Comparison of ENCODE assay signal across 1 cellular context in the genomic region with DNA sequence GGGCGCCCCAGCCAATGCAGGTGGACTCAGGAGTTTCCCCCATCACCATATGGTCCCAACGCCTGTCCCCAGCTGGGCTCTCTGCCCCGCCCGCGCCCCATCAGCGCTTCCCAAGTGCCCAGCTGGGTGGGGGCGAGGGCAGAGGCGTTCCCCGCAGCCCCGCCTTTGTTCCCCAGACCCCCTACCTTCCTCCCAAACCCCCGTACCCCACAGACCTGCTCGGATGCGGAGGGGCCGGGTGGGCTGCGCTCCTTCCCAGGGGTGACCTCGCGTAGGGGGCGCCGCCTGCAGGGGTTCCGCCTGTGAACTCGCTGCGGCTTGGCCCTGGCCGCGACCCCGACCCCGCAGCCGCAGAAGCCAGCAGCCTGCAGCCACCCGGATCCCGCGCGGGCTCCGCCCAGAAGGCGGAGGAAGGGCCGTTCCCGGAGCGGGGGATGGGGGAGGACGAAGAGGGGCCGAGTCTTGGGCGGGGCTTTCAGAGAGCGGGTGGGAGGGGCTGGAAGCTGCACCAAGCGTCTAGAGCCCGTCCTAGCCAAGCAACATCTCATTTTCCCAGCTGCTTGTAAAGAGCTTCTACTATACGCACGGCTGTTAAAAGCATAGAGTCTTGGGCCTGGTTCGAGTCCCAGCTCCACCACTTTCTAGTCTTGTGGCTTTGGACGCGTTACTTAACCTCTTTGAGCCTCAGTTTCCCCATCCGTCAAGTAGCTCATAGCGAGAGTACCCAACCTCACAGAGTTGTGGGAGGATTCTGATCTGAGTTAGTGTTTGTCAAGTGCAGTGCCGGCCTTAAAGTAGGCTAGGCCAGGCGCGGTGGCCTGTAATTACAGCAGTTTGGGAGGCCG.
TF ChIP-seq lines count a peak whose summit lies in the region.

A gene with protein sequence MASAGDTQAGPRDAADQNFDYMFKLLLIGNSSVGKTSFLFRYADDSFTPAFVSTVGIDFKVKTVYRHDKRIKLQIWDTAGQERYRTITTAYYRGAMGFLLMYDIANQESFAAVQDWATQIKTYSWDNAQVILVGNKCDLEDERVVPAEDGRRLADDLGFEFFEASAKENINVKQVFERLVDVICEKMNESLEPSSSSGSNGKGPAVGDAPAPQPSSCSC (minus strand): TSS at position 404 of the 845 bp plus-strand sequence. CDS start 2,258 bp downstream, outside the sequence.

TF ChIP-seq in HepG2, 621 proteins besides CTCF, POLR2A, EP300 and RAD21 (continued from another document and continues in another):
- TF ChIP-seq, protein P1, sequence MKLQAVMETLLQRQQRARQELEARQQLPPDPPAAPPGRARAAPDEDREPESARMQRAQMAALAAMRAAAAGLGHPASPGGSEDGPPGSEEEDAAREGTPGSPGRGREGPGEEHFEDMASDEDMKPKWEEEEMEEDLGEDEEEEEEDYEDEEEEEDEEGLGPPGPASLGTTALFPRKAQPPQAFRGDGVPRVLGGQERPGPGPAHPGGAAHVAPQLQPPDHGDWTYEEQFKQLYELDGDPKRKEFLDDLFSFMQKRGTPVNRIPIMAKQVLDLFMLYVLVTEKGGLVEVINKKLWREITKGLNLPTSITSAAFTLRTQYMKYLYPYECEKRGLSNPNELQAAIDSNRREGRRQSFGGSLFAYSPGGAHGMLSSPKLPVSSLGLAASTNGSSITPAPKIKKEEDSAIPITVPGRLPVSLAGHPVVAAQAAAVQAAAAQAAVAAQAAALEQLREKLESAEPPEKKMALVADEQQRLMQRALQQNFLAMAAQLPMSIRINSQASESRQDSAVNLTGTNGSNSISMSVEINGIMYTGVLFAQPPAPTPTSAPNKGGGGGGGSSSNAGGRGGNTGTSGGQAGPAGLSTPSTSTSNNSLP (IDR thresholded peaks at IDR 0.05; ENCODE audit: low read depth, low read length): no peak
- no peak for TF ChIP-seq ADNP (CRISPR knock-in tag; IDR thresholded peaks at IDR 0.05)
- TF ChIP-seq CREB3 (CRISPR knock-in tag; IDR thresholded peaks at IDR 0.05): no peak
- TF ChIP-seq HDAC2 (CRISPR knock-in tag; IDR thresholded peaks at IDR 0.05): no peak
- TF ChIP-seq, protein P2, sequence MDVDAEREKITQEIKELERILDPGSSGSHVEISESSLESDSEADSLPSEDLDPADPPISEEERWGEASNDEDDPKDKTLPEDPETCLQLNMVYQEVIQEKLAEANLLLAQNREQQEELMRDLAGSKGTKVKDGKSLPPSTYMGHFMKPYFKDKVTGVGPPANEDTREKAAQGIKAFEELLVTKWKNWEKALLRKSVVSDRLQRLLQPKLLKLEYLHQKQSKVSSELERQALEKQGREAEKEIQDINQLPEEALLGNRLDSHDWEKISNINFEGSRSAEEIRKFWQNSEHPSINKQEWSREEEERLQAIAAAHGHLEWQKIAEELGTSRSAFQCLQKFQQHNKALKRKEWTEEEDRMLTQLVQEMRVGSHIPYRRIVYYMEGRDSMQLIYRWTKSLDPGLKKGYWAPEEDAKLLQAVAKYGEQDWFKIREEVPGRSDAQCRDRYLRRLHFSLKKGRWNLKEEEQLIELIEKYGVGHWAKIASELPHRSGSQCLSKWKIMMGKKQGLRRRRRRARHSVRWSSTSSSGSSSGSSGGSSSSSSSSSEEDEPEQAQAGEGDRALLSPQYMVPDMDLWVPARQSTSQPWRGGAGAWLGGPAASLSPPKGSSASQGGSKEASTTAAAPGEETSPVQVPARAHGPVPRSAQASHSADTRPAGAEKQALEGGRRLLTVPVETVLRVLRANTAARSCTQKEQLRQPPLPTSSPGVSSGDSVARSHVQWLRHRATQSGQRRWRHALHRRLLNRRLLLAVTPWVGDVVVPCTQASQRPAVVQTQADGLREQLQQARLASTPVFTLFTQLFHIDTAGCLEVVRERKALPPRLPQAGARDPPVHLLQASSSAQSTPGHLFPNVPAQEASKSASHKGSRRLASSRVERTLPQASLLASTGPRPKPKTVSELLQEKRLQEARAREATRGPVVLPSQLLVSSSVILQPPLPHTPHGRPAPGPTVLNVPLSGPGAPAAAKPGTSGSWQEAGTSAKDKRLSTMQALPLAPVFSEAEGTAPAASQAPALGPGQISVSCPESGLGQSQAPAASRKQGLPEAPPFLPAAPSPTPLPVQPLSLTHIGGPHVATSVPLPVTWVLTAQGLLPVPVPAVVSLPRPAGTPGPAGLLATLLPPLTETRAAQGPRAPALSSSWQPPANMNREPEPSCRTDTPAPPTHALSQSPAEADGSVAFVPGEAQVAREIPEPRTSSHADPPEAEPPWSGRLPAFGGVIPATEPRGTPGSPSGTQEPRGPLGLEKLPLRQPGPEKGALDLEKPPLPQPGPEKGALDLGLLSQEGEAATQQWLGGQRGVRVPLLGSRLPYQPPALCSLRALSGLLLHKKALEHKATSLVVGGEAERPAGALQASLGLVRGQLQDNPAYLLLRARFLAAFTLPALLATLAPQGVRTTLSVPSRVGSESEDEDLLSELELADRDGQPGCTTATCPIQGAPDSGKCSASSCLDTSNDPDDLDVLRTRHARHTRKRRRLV (CRISPR knock-in tag; IDR thresholded peaks at IDR 0.05): no peak
- TF ChIP-seq NFATC3 (CRISPR knock-in tag; IDR thresholded peaks at IDR 0.05): no peak
- no peak for TF ChIP-seq CEBPG (CRISPR knock-in tag; IDR thresholded peaks at IDR 0.05)
- TF ChIP-seq SIN3A (IDR thresholded peaks at IDR 0.05; ENCODE audit: borderline replicate concordance, low read depth, low read length): 0 out of 2 replicates have a peak, but pooled peaks have one; percentile 23
- TF ChIP-seq SMAD3 (CRISPR knock-in tag; IDR thresholded peaks at IDR 0.05): no peak
- TF ChIP-seq RARA (CRISPR knock-in tag; IDR thresholded peaks at IDR 0.05): no peak; the same call in 1 of the 2 replicates
- TF ChIP-seq, protein P3, sequence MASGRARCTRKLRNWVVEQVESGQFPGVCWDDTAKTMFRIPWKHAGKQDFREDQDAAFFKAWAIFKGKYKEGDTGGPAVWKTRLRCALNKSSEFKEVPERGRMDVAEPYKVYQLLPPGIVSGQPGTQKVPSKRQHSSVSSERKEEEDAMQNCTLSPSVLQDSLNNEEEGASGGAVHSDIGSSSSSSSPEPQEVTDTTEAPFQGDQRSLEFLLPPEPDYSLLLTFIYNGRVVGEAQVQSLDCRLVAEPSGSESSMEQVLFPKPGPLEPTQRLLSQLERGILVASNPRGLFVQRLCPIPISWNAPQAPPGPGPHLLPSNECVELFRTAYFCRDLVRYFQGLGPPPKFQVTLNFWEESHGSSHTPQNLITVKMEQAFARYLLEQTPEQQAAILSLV (CRISPR knock-in tag; IDR thresholded peaks at IDR 0.05; ENCODE audit: borderline replicate concordance): peak; percentile 30; the same call in 1 of the 2 replicates
- TF ChIP-seq ZNF839 (CRISPR knock-in tag; IDR thresholded peaks at IDR 0.05; ENCODE audit: borderline replicate concordance): no peak
- no peak for TF ChIP-seq ELF4 (CRISPR knock-in tag; IDR thresholded peaks at IDR 0.05; ENCODE audit: borderline replicate concordance)
- no peak for TF ChIP-seq GTF3A (CRISPR knock-in tag; conservative IDR thresholded peaks at IDR 0.05)
- no peak for TF ChIP-seq PAF1 (CRISPR knock-in tag; IDR thresholded peaks at IDR 0.05)
- no peak for TF ChIP-seq ZFP36L1 (CRISPR knock-in tag; IDR thresholded peaks at IDR 0.05)
- no peak for TF ChIP-seq GABPA (IDR thresholded peaks at IDR 0.05; ENCODE audit: low read depth, low read length)
- no peak for TF ChIP-seq GABPA (CRISPR knock-in tag; IDR thresholded peaks at IDR 0.05; ENCODE audit: low read depth)
- no peak for TF ChIP-seq SP140L (CRISPR knock-in tag; IDR thresholded peaks at IDR 0.05; ENCODE audit: borderline replicate concordance)
- peak; percentile 72 for TF ChIP-seq ZNF121 (CRISPR knock-in tag; IDR thresholded peaks at IDR 0.05)
- 0 out of 2 replicates have a peak, but pooled peaks have one; percentile 22 for TF ChIP-seq ZNF605 (CRISPR knock-in tag; IDR thresholded peaks at IDR 0.05)
- no peak for TF ChIP-seq PRDM15 (CRISPR knock-in tag; IDR thresholded peaks at IDR 0.05)
- no peak for TF ChIP-seq ATM (IDR thresholded peaks at IDR 0.05; ENCODE audit: borderline replicate concordance)
- no peak for TF ChIP-seq SETDB1 (CRISPR knock-in tag; IDR thresholded peaks at IDR 0.05; ENCODE audit: borderline replicate concordance)
- TF ChIP-seq ZNF557 (CRISPR knock-in tag; IDR thresholded peaks at IDR 0.05): no peak
- TF ChIP-seq KDM5A (IDR thresholded peaks at IDR 0.05; ENCODE audit: borderline replicate concordance, low read length): no peak
- TF ChIP-seq ZNF512B (CRISPR knock-in tag; IDR thresholded peaks at IDR 0.05; ENCODE audit: borderline replicate concordance): no peak
- TF ChIP-seq ZNF660 (CRISPR knock-in tag; IDR thresholded peaks at IDR 0.05; ENCODE audit: borderline replicate concordance, low read depth): no peak
- peak; percentile 61 for TF ChIP-seq POLR2G (IDR thresholded peaks at IDR 0.05; ENCODE audit: low read depth, low read length)
- TF ChIP-seq TCF12 (IDR thresholded peaks at IDR 0.05): no peak
- TF ChIP-seq TCF12 (CRISPR knock-in tag; IDR thresholded peaks at IDR 0.05): no peak
- TF ChIP-seq, protein P4, sequence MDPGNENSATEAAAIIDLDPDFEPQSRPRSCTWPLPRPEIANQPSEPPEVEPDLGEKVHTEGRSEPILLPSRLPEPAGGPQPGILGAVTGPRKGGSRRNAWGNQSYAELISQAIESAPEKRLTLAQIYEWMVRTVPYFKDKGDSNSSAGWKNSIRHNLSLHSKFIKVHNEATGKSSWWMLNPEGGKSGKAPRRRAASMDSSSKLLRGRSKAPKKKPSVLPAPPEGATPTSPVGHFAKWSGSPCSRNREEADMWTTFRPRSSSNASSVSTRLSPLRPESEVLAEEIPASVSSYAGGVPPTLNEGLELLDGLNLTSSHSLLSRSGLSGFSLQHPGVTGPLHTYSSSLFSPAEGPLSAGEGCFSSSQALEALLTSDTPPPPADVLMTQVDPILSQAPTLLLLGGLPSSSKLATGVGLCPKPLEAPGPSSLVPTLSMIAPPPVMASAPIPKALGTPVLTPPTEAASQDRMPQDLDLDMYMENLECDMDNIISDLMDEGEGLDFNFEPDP (CRISPR knock-in tag; conservative IDR thresholded peaks at IDR 0.05): no peak
- 0 out of 2 replicates have a peak, but pooled peaks have one; percentile 12 for TF ChIP-seq NRL (CRISPR knock-in tag; IDR thresholded peaks at IDR 0.05; ENCODE audit: borderline replicate concordance)
- TF ChIP-seq NAIF1 (CRISPR knock-in tag; IDR thresholded peaks at IDR 0.05; ENCODE audit: borderline replicate concordance): no peak
- TF ChIP-seq ARNT2 (CRISPR knock-in tag; IDR thresholded peaks at IDR 0.05; ENCODE audit: low read depth): no peak
- no peak for TF ChIP-seq TRIM24 (CRISPR knock-in tag; IDR thresholded peaks at IDR 0.05)
- TF ChIP-seq PHF8 (CRISPR knock-in tag; IDR thresholded peaks at IDR 0.05): peak; percentile 64
- TF ChIP-seq CHCHD3 (CRISPR knock-in tag; IDR thresholded peaks at IDR 0.05): no peak
- TF ChIP-seq SALL2 (CRISPR knock-in tag; IDR thresholded peaks at IDR 0.05): peak; percentile 43; the same call in 1 of the 2 replicates
- TF ChIP-seq, protein P5, sequence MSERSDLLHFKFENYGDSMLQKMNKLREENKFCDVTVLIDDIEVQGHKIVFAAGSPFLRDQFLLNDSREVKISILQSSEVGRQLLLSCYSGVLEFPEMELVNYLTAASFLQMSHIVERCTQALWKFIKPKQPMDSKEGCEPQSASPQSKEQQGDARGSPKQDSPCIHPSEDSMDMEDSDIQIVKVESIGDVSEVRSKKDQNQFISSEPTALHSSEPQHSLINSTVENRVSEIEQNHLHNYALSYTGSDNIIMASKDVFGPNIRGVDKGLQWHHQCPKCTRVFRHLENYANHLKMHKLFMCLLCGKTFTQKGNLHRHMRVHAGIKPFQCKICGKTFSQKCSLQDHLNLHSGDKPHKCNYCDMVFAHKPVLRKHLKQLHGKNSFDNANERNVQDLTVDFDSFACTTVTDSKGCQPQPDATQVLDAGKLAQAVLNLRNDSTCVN (CRISPR knock-in tag; IDR thresholded peaks at IDR 0.05; ENCODE audit: borderline replicate concordance): no peak
